7 cellular contexts compared by ENCODE assay signal in the genomic region with DNA sequence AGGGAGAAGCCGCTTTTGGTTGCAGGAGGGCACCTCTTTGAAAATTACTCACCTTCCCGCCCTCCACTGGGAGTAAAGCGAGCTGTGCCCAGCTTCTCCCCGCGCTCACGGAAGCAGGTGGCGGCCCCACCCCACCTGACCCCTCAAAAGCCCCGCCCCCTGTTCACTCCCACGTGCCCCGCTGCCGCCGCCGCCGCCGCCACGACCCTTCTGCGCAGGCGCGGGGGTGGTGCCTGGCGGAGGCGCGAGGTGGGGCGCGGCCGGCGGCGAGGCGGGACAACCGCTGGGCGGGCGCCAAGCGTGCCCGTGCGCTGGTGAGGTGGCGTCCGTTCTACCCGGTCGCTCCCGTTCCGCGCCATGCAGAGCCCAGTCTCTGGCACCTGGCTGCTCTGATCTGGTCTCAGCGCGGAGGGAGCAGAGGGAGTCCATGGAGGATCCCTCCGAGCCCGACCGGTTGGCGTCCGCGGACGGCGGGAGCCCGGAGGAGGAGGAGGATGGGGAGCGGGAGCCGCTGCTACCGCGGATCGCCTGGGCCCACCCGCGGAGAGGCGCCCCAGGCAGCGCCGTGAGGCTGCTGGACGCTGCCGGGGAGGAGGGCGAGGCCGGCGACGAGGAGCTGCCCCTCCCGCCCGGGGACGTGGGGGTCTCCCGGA. TPM values are rescaled to one million over a fixed set of nuclear protein-coding genes. Genes with fewer than 3 reads are reported as not detected.
DNase-seq lines count a peak whose midpoint lies in the region; ATAC-seq lines count a peak whose summit lies in the region.

A gene (plus strand): TSS at position 297 of the 653 bp plus-strand sequence. CDS start 131 bp downstream, at position 428.

- ATAC-seq in GM18511 (IDR thresholded peaks at IDR 0.05; ENCODE audit: unreplicated experiment), result peak; percentile 79
- peak; percentile 76 for ATAC-seq in HG03025 (IDR thresholded peaks at IDR 0.05; ENCODE audit: low FRiP score, unreplicated experiment)
- peak; percentile 94 for ATAC-seq in sciatic nerve

- intact Hi-C loops in sciatic nerve (cut with DNase I), result no loop called here

- DNase-seq in NCI-H2081 (lab: John Stamatoyannopoulos, UW) (peak; percentile 93 to 97), T1000 (lab: John Stamatoyannopoulos, UW) (peak; percentile 94), astrocyte of the hippocampus (ENCODE audit: low read depth, low spot score) (peak; percentile 94), hippocampal formation (lab: John Stamatoyannopoulos, UW) (peak; percentile 48 to 78), sciatic nerve (ENCODE audit: low spot score) (peak; percentile 89)

RNA-seq across cellular contexts. Expression of the gene that starts here (rescaled TPM):
- 10.3 TPM for total RNA-seq in sciatic nerve

Comparison
In these comparisons a context has a peak if more than half of its experiments do, and no peak if none do; other contexts are left out.
1. Peak in every context shown above with its lines: DNase-seq and ATAC-seq.